Comparison of ENCODE assay signal across 21 cellular contexts in the genomic region with DNA sequence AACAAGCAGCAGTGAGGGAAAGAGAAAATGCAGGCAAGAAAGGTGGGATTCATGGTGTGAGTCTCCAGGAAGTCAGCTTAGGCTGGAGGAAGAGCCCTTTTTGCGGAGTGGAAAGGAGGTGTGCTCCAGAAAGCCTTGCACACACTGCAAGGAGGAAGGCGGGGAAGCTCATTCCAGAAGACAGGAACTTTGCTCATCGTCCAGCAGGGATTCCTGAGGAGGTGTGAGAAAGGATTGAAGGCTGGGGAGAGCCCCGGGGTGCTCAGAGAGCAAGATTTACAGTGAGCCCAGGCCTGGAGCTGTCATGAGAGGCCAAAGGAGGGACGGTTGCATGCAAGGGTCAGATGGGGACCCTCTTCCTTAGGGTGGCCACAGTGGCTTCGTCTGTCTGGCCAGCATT. TPM values are rescaled to one million over a fixed set of nuclear protein-coding genes. Genes with fewer than 3 reads are reported as not detected.
DNase-seq lines count a peak whose midpoint lies in the region; ATAC-seq, FAIRE-seq and TF ChIP-seq lines count a peak whose summit lies in the region.
"Had no signal": no experiment of that assay in that cellular context is flagged by ENCODE, and none has a peak within 500 bp of the region (broad histone marks: within the 10 kb centered on the region; RNA-seq: fewer than 3 reads in every experiment).

No MANE protein-coding gene starts in this region.

- H2AFZ ChIP-seq in H1 (ENCODE audit: low read length) = no peak overlapping the region

- H3K27ac ChIP-seq in H1 (ENCODE audit: low read depth, low read length) (no peak overlapping the region), thyroid gland (peak overlapping the region; percentile 21 to 68 (median 59))
- H3K27ac ChIP-seq: C4-2B, SJCRH30 had no signal

- H3K27me3 Mint-ChIP-seq in mesothelial cell of epicardium (ENCODE audit: low read depth) (no peaks in the 10 kb centered on the region), T-helper 17 cell (no peaks in the 10 kb centered on the region)
- H3K27me3 Mint-ChIP-seq: CD8-positive, alpha-beta memory T cell; IgD-negative memory B cell had no signal

- no peaks in the 10 kb centered on the region for H4K20me1 ChIP-seq in H1 (replicated peaks in 1 of 2; ENCODE audit: control insufficient read depth in 1 of 2, insufficient read depth in 2 of 2, low read length in 2 of 2)

- TF ChIP-seq CTCF in H1 (IDR thresholded peaks at IDR 0.05; ENCODE audit: control extremely low read depth in 1 of 3, insufficient read depth in 1 of 3, low read depth in 1 of 3, low read length in 3 of 3) (no peak), mesothelial cell of epicardium (IDR thresholded peaks at IDR 0.05; ENCODE audit: unreplicated experiment) (no peak), thyroid gland (IDR thresholded peaks at IDR 0.05) (no peak)

- no peak for TF ChIP-seq POLR2A in H1 (IDR thresholded peaks at IDR 0.05; ENCODE audit: control extremely low read depth in 1 of 2, low read depth in 2 of 2, low read length in 2 of 2)
- TF ChIP-seq POLR2A in thyroid gland (IDR thresholded peaks at IDR 0.05) = no peak

- H3K27ac Mint-ChIP-seq in mesothelial cell of epicardium = peak overlapping the region; percentile 6
- H3K27ac Mint-ChIP-seq in T-helper 17 cell = no peak overlapping the region
- H3K27ac Mint-ChIP-seq: IgD-negative memory B cell had no signal

- DNase-seq in H7 (peak; percentile 57), H1 (ENCODE audit: low read depth in 1 of 2, low spot score in 2 of 2) (no peak), mesothelial cell of epicardium (ENCODE audit: low spot score in 2 of 2, unreplicated experiment in 2 of 2) (no peak), thyroid gland (no peak), NCI-H2107 (lab: John Stamatoyannopoulos, UW) (no peak), T-helper 17 cell (no peak)
- no peak for DNase-seq in activated CD4-positive, alpha-beta T cell treated with anti-CD3 and anti-CD28 coated beads, Interleukin-2, amount 50 U/mL, for 4 hours
- DNase-seq: ACHN; CD8-positive, alpha-beta memory T cell; DMS53; GDM1; Karpas-422; NCI-H2081; NCI-H524 treated with DMSO at 0.1 percent for 48 hours; SJCRH30 had no signal

- H2BK15ac ChIP-seq in H1 (ENCODE audit: low read length) = 0 out of 2 replicates have a peak overlapping the region, but pooled peaks have one; percentile 21

- H3K4me3 Mint-ChIP-seq in mesothelial cell of epicardium (no peak overlapping the region), T-helper 17 cell (no peak overlapping the region)
- H3K4me3 Mint-ChIP-seq: CD8-positive, alpha-beta memory T cell; IgD-negative memory B cell had no signal

- no peak overlapping the region for H3K56ac ChIP-seq in H1 (replicated peaks; ENCODE audit: insufficient read length, low read depth, low read length)

- no peak for FAIRE-seq in H1 (lab: Jason Lieb, UNC)
- FAIRE-seq: D721Med, GM19239 had no signal

- H2BK120ac ChIP-seq in H1 (replicated peaks; ENCODE audit: low read depth, low read length) = no peak overlapping the region

- H2BK12ac ChIP-seq in H1 (ENCODE audit: low read depth, low read length) = no peak overlapping the region

- CTCF ChIA-PET in H1 (lab: Charles Lee; ENCODE audit: partially characterized antibody) = interaction anchor here (0.5 to 3.8 kb wide), 13 partner anchors 9 to 372 kb away, joined by 3 to 19 read pairs (median 3); a partner anchor contains a TSS

- H3K9me3 ChIP-seq in H1 (ENCODE audit: insufficient read depth in 2 of 2, low read depth in 1 of 2, low read length in 1 of 2) (no peaks in the 10 kb centered on the region), thyroid gland (no peaks in the 10 kb centered on the region), T-helper 17 cell (ENCODE audit: control insufficient read depth, low read length, poor library complexity, severe bottlenecking) (no peaks in the 10 kb centered on the region)
- H3K9me3 ChIP-seq: SJCRH30 had no signal

- H3K18ac ChIP-seq in H1 (ENCODE audit: extremely low read depth, low read length) = no peak overlapping the region; the same call in 1 of the 2 replicates

- no peaks in the 10 kb centered on the region for H3K9me3 Mint-ChIP-seq in mesothelial cell of epicardium
- H3K9me3 Mint-ChIP-seq: CD8-positive, alpha-beta memory T cell; IgD-negative memory B cell had no signal

- H3K4me3 ChIP-seq in H7 (ENCODE audit: insufficient read depth, low read depth, low read length) (no peak overlapping the region), H1 (ENCODE audit: extremely low read depth in 1 of 4, insufficient read depth in 2 of 4, low read depth in 3 of 4, low read length in 4 of 4) (no peak overlapping the region), thyroid gland (replicated peaks in 1 of 3) (no peak overlapping the region)
- H3K4me3 ChIP-seq: SJCRH30 had no signal

- H3K23me2 ChIP-seq in H1 (ENCODE audit: low read depth, low read length) = no peaks in the 10 kb centered on the region

- no peak overlapping the region for H3K4me2 ChIP-seq in H1 (ENCODE audit: insufficient read depth in 1 of 2, low read depth in 2 of 2, low read length in 2 of 2)

- H2BK5ac ChIP-seq in H1 (ENCODE audit: low read depth, low read length) = 0 out of 2 replicates have a peak overlapping the region, but pooled peaks have one; percentile 23

- H2AK5ac ChIP-seq in H1 (ENCODE audit: low read depth, low read length) = no peak overlapping the region

- H3K36me3 ChIP-seq in H7 (replicated peaks; ENCODE audit: control insufficient read depth, insufficient read depth, low read length) (peaks cover 2% of the 10 kb centered on the region), H1 (ENCODE audit: control insufficient read depth in 2 of 4, insufficient read depth in 4 of 4, low read length in 3 of 4) (peaks cover 0 to 3% (median 0%) of the 10 kb centered on the region in 4 experiments; a peak in 1 of 8 replicates), thyroid gland (no peaks in the 10 kb centered on the region)
- H3K36me3 ChIP-seq: SJCRH30 had no signal

- H3K23ac ChIP-seq in H1 (ENCODE audit: insufficient read length) = no peak overlapping the region

- H4K91ac ChIP-seq in H1 (replicated peaks; ENCODE audit: insufficient read length, low read length) = peak overlapping the region; percentile 57

- no peak overlapping the region for H3K9ac ChIP-seq in H1 (replicated peaks in 1 of 4; ENCODE audit: extremely low read depth in 1 of 4, low read depth in 3 of 4, low read length in 3 of 4)

- H3K4me1 Mint-ChIP-seq in mesothelial cell of epicardium = peaks cover 39% of the 10 kb centered on the region
- H3K4me1 Mint-ChIP-seq in T-helper 17 cell = peaks cover 20% of the 10 kb centered on the region

- ATAC-seq in GM19467 (IDR thresholded peaks at IDR 0.05; ENCODE audit: unreplicated experiment) (no peak), T-helper 17 cell (no peak)
- ATAC-seq: HCT116 had no signal

- H3K36me3 Mint-ChIP-seq in mesothelial cell of epicardium (peaks cover 2% of the 10 kb centered on the region), T-helper 17 cell (ENCODE audit: low read depth) (no peaks in the 10 kb centered on the region)

- intact Hi-C loops in thyroid gland (cut with DNase I) = no loop called here

- H4K5ac ChIP-seq in H1 (ENCODE audit: insufficient read length, low read depth, low read length) = no peak overlapping the region

- H2BK20ac ChIP-seq in H1 (ENCODE audit: low read length) = no peak overlapping the region

- H3K79me2 ChIP-seq in H1 (ENCODE audit: control insufficient read depth in 1 of 2, insufficient read depth in 2 of 2, low read length in 2 of 2) = no peaks in the 10 kb centered on the region

- H3K4ac ChIP-seq in H1 (replicated peaks; ENCODE audit: insufficient read length, low read depth, low read length) = no peak overlapping the region

- H3K27me3 ChIP-seq in H7 (ENCODE audit: control insufficient read depth, insufficient read depth, low read length) (no peaks in the 10 kb centered on the region), H1 (replicated peaks in 1 of 4; ENCODE audit: control insufficient read depth in 3 of 4, extremely low read depth in 1 of 4, insufficient read depth in 3 of 4, low read length in 3 of 4) (no peaks in the 10 kb centered on the region), thyroid gland (no peaks in the 10 kb centered on the region)
- H3K27me3 ChIP-seq: SJCRH30 had no signal

- POLR2A ChIA-PET in H1 (lab: Charles Lee; ENCODE audit: partially characterized antibody) = interaction anchor here (1.0 to 1.3 kb wide), 3 partner anchors 12 to 286 kb away, joined by 3 to 4 read pairs (median 3); no protein-coding TSS in a partner anchor

- 74% methylated on average over 6 of the region's 6 CpGs; no CpG with 5 or more reads in 1 of the 2 experiments for WGBS in H1 (ENCODE audit: extremely low coverage in 1 of 2, insufficient coverage in 1 of 2, insufficient read length in 1 of 2, insufficient replicate concordance in 2 of 2, low coverage in 1 of 2, low lambda C conversion rate in 2 of 2, missing lambda C conversion rate in 1 of 2), 2 experiments
- WGBS in thyroid gland, 2 donors = 71 to 76% methylated on average over 6 of the region's 6 CpGs

- no peak overlapping the region for H4K8ac ChIP-seq in H1 (ENCODE audit: extremely low read depth, insufficient read depth, low read length)

- no peak overlapping the region for H3K14ac ChIP-seq in H1 (ENCODE audit: insufficient read length)

- no peak for TF ChIP-seq RAD21 in H1 (IDR thresholded peaks at IDR 0.05 in 1 of 2, conservative IDR thresholded peaks at IDR 0.05 in 1 of 2; ENCODE audit: low read depth in 2 of 2, low read length in 2 of 2)

- H3K4me1 ChIP-seq in H1 (replicated peaks in 1 of 4; ENCODE audit: control insufficient read depth in 3 of 4, insufficient read depth in 4 of 4, low read length in 3 of 4) (peaks cover 0 to 18% (median 10%) of the 10 kb centered on the region in 4 experiments; a peak in 6 of 7 replicates), thyroid gland (peaks cover 16 to 33% of the 10 kb centered on the region in 2 donors)
- H3K4me1 ChIP-seq: SJCRH30 had no signal

- no peak for TF ChIP-seq EP300 in H1 (IDR thresholded peaks at IDR 0.05; ENCODE audit: borderline replicate concordance in 1 of 2, low read depth in 2 of 2, low read length in 2 of 2)

- no peaks in the 10 kb centered on the region for H3K79me1 ChIP-seq in H1 (ENCODE audit: low read depth, low read length)

TF ChIP-seq in H1, 55 proteins besides CTCF, POLR2A, EP300 and RAD21:
- TF ChIP-seq CEBPB (IDR thresholded peaks at IDR 0.05; ENCODE audit: low read depth, low read length) (no peak), YY1 (IDR thresholded peaks at IDR 0.05; ENCODE audit: low read depth, low read length) (no peak)

RNA-seq across cellular contexts. Expression of a gene that starts 17.6 kb away (rescaled TPM):
- total RNA-seq in H7 (2014; rRNA removed; shearing (Covaris generic)) = 5.2 and 6.9 TPM in 2 replicates
- 14.0 and 15.2 TPM in 2 replicates for total RNA-seq in H1 (2021; fragmentation: NEBNext Ultra II Directional; extraction: Animal tissue kit (Norgen Biotek cat#: 25700))
- 24.6 and 33.8 TPM in 2 replicates for polyA plus RNA-seq in H1 (2011; rRNA removed)
- polyA plus RNA-seq in H1 (2011; cell fraction: cytosol; rRNA removed) = 11.4 TPM
- polyA plus RNA-seq in H1 (2011; cell fraction: nucleus; rRNA removed) = 17.8 TPM
- 14.5 to 19.4 TPM (median 17.5 TPM) in 4 replicates for polyA plus RNA-seq in H1 (2012, experiment 1 of 2)
- 19.9 TPM for polyA plus RNA-seq in H1 (2012, experiment 2 of 2)
- polyA plus RNA-seq in H1 (2013, experiment 1 of 2) = 19.7 TPM
- 22.1 TPM for polyA plus RNA-seq in H1 (2013, experiment 2 of 2)
- polyA minus RNA-seq in H1 (2011; rRNA and poly(A)+ RNA removed) = 18.6 and 20.6 TPM in 2 replicates
- polyA minus RNA-seq in H1 (2011; cell fraction: cytosol; rRNA and poly(A)+ RNA removed) = 9.4 TPM
- polyA minus RNA-seq in H1 (2011; cell fraction: nucleus; rRNA and poly(A)+ RNA removed) = 15.2 TPM
- total RNA-seq in mesothelial cell of epicardium (10.8 to 11.4 TPM (median 11.0 TPM) in 3 replicates), thyroid gland (1 to 10 TPM; 5.1 to 8.2 (median 6.7) TPM), T-helper 17 cell (1 to 10 TPM; 3.2 to 3.3 TPM)
